Comparison of ENCODE assay signal across 12 cellular contexts in the genomic region with DNA sequence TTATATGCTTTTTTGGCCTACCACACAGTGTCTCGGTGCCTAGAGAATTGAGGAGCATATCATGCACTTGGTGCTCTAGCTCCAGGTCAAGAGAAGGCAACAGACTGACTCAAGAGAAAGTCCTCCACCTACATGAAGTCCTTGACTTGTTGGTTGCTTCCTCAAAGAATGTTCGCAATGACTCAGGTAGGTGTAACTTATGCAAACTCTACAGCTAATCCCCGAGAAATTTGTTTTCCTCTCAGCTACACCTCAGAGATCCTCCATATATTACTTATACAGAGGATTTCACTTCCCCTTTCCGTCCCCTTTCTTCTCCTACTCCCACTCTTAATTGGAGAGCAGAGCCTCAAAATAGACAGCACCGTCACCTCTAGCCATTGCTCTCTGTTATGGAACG.
DNase-seq lines count a peak whose midpoint lies in the region; ATAC-seq and TF ChIP-seq lines count a peak whose summit lies in the region.
"Had no signal": no experiment of that assay in that cellular context is flagged by ENCODE, and none has a peak within 500 bp of the region (broad histone marks: within the 10 kb centered on the region; RNA-seq: fewer than 3 reads in every experiment).

No MANE protein-coding gene starts in this region.

- no peaks in the 10 kb centered on the region for H3K36me3 Mint-ChIP-seq in activated CD8-positive, alpha-beta T cell treated with anti-CD3 and anti-CD28 coated beads, Interleukin-2, amount 10 ng/mL, durations not matched to agents 7 days and 5 days (ENCODE audit: low read depth)
- H3K36me3 Mint-ChIP-seq: natural killer cell treated with Interleukin-12 subunit alpha and Interleukin-12 subunit beta and Interleukin-15 and Interleukin-18, amount 100 ng/mL, for 72 hours had no signal

- no peak overlapping the region for H3K27ac Mint-ChIP-seq in activated CD8-positive, alpha-beta T cell treated with anti-CD3 and anti-CD28 coated beads, Interleukin-2, amount 10 ng/mL, durations not matched to agents 7 days and 5 days
- H3K27ac Mint-ChIP-seq: natural killer cell treated with Interleukin-12 subunit alpha and Interleukin-12 subunit beta and Interleukin-15 and Interleukin-18, amount 100 ng/mL, for 72 hours had no signal

- H3K36me3 ChIP-seq in mucosa of descending colon (ENCODE audit: low read depth) = no peaks in the 10 kb centered on the region
- H3K36me3 ChIP-seq: gastroesophageal sphincter, vagina had no signal

- H3K4me1 ChIP-seq in mucosa of descending colon (ENCODE audit: low read depth) = no peaks in the 10 kb centered on the region

- DNase-seq in mucosa of descending colon (no peak), GM19238 (ENCODE audit: insufficient read length, low spot score) (no peak), NCI-H2171 (lab: John Stamatoyannopoulos, UW) (no peak)
- DNase-seq in activated CD8-positive, alpha-beta T cell treated with anti-CD3 and anti-CD28 coated beads, Interleukin-2, amount 10 ng/mL, durations not matched to agents 7 days and 5 days = no peak
- DNase-seq: NCI-H1048 had no signal

- no peaks in the 10 kb centered on the region for H3K27me3 Mint-ChIP-seq in activated CD8-positive, alpha-beta T cell treated with anti-CD3 and anti-CD28 coated beads, Interleukin-2, amount 10 ng/mL, durations not matched to agents 7 days and 5 days (ENCODE audit: low read depth)
- H3K27me3 Mint-ChIP-seq: natural killer cell treated with Interleukin-12 subunit alpha and Interleukin-12 subunit beta and Interleukin-15 and Interleukin-18, amount 100 ng/mL, for 72 hours had no signal

- H3K4me3 Mint-ChIP-seq in activated CD8-positive, alpha-beta T cell treated with anti-CD3 and anti-CD28 coated beads, Interleukin-2, amount 10 ng/mL, durations not matched to agents 7 days and 5 days = no peak overlapping the region
- H3K4me3 Mint-ChIP-seq: natural killer cell treated with Interleukin-12 subunit alpha and Interleukin-12 subunit beta and Interleukin-15 and Interleukin-18, amount 100 ng/mL, for 72 hours had no signal

- H3K4me1 Mint-ChIP-seq in activated CD8-positive, alpha-beta T cell treated with anti-CD3 and anti-CD28 coated beads, Interleukin-2, amount 10 ng/mL, durations not matched to agents 7 days and 5 days (ENCODE audit: low read depth) = no peaks in the 10 kb centered on the region

- intact Hi-C loops in mucosa of descending colon (cut with DNase I, micrococcal nuclease) = no loop called here

- TF ChIP-seq CTCF in mucosa of descending colon (IDR thresholded peaks at IDR 0.05) = no peak

- ATAC-seq in GM18909 (IDR thresholded peaks at IDR 0.05; ENCODE audit: poor library complexity, unreplicated experiment) (peak; percentile 69), HG02571 (IDR thresholded peaks at IDR 0.05; ENCODE audit: unreplicated experiment) (peak; percentile 81), HG03378 (IDR thresholded peaks at IDR 0.05; ENCODE audit: unreplicated experiment) (peak; percentile 97), esophagus mucosa (peak; percentile 33), mucosa of descending colon (no peak)
- ATAC-seq in activated CD8-positive, alpha-beta T cell treated with anti-CD3 and anti-CD28 coated beads, Interleukin-2, amount 10 ng/mL, durations not matched to agents 7 days and 5 days = no peak
- ATAC-seq: gastroesophageal sphincter; natural killer cell treated with Interleukin-12 subunit alpha and Interleukin-12 subunit beta and Interleukin-15 and Interleukin-18, amount 100 ng/mL, for 72 hours had no signal

- H3K9me3 ChIP-seq in mucosa of descending colon = no peaks in the 10 kb centered on the region
- H3K9me3 ChIP-seq: vagina had no signal

- CTCF ChIA-PET in activated CD8-positive, alpha-beta T cell treated with anti-CD3 and anti-CD28 coated beads, Interleukin-2, amount 10 ng/mL, durations not matched to agents 7 days and 5 days (lab: Charles Lee) = no interaction called here

- no peaks in the 10 kb centered on the region for H3K9me3 Mint-ChIP-seq in activated CD8-positive, alpha-beta T cell treated with anti-CD3 and anti-CD28 coated beads, Interleukin-2, amount 10 ng/mL, durations not matched to agents 7 days and 5 days (ENCODE audit: insufficient read depth)

- no peak overlapping the region for H3K4me3 ChIP-seq in mucosa of descending colon
- H3K4me3 ChIP-seq: gastroesophageal sphincter, vagina had no signal

- POLR2A ChIA-PET in activated CD8-positive, alpha-beta T cell treated with anti-CD3 and anti-CD28 coated beads, Interleukin-2, amount 10 ng/mL, durations not matched to agents 7 days and 5 days (lab: Charles Lee) = no interaction called here

Comparison
In these comparisons a context has a peak if more than half of its experiments do, and no peak if none do; other contexts are left out.
1. ATAC-seq: peak in GM18909 (single experiment), HG02571 (single experiment), HG03378 (single experiment) and esophagus mucosa (single experiment); none in mucosa of descending colon (single experiment) and activated CD8-positive, alpha-beta T cell treated with anti-CD3 and anti-CD28 coated beads, Interleukin-2, amount 10 ng/mL, durations not matched to agents 7 days and 5 days (single experiment).